In the genomic region with DNA sequence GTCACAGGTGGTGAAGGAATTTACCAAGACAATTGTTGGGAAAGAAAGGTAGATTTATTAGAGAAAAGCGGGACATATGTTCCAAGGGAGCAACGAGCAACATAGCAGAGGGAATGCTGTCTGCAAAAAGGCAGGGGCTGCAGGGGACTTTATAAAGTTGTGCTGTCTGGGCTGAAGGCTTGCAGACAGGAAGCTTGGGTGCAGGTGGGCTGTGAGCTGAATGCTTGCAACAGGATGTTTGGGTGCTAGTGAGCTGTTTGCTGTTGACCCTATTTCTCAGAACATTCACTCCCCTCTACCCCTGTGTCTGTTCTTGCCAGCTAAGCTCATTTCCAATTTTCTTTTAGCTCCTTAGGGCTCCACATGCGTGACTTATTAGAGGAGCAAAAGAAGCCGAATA, we compare ENCODE assay signal across 1 cellular context.
TF ChIP-seq lines count a peak whose summit lies in the region.

No MANE protein-coding gene starts in this region.

TF ChIP-seq in SK-N-SH treated with all-trans-retinoic acid at 6 μM for 48 hours, 23 proteins besides CTCF, POLR2A, EP300 and RAD21 (continued from another document):
- TF ChIP-seq, protein P1, sequence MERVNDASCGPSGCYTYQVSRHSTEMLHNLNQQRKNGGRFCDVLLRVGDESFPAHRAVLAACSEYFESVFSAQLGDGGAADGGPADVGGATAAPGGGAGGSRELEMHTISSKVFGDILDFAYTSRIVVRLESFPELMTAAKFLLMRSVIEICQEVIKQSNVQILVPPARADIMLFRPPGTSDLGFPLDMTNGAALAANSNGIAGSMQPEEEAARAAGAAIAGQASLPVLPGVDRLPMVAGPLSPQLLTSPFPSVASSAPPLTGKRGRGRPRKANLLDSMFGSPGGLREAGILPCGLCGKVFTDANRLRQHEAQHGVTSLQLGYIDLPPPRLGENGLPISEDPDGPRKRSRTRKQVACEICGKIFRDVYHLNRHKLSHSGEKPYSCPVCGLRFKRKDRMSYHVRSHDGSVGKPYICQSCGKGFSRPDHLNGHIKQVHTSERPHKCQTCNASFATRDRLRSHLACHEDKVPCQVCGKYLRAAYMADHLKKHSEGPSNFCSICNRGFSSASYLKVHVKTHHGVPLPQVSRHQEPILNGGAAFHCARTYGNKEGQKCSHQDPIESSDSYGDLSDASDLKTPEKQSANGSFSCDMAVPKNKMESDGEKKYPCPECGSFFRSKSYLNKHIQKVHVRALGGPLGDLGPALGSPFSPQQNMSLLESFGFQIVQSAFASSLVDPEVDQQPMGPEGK (CRISPR knock-in tag; IDR thresholded peaks at IDR 0.05; ENCODE audit: borderline replicate concordance), result no peak
- TF ChIP-seq TCF4 (CRISPR knock-in tag; IDR thresholded peaks at IDR 0.05; ENCODE audit: borderline replicate concordance), result no peak
- no peak for TF ChIP-seq CREB5 (CRISPR knock-in tag; IDR thresholded peaks at IDR 0.05; ENCODE audit: low read depth)
- TF ChIP-seq PPARA (CRISPR knock-in tag; IDR thresholded peaks at IDR 0.05; ENCODE audit: borderline replicate concordance), result no peak
- no peak for TF ChIP-seq ISL1 (CRISPR knock-in tag; IDR thresholded peaks at IDR 0.05)
- no peak for TF ChIP-seq TOX (CRISPR knock-in tag; IDR thresholded peaks at IDR 0.05; ENCODE audit: borderline replicate concordance)
- TF ChIP-seq OSR1 (CRISPR knock-in tag; IDR thresholded peaks at IDR 0.05), result no peak
- TF ChIP-seq ZNF565 (CRISPR knock-in tag; conservative IDR thresholded peaks at IDR 0.05; ENCODE audit: low read depth), result no peak
- TF ChIP-seq ZFP30 (CRISPR knock-in tag; IDR thresholded peaks at IDR 0.05), result no peak
- no peak for TF ChIP-seq POU6F1 (CRISPR knock-in tag; IDR thresholded peaks at IDR 0.05; ENCODE audit: borderline replicate concordance, low read depth)
- TF ChIP-seq BACH2 (CRISPR knock-in tag; IDR thresholded peaks at IDR 0.05; ENCODE audit: borderline replicate concordance), result no peak
